1 cellular context compared by ENCODE assay signal in genomic region chr3:171113716-171114115, GRCh38.
TF ChIP-seq lines count a peak whose summit lies in the region.

No MANE protein-coding gene starts in this region.

TF ChIP-seq in WTC11, 78 proteins besides CTCF, POLR2A, EP300 and RAD21 (continued from another document):
- TF ChIP-seq ZNF317 (CRISPR knock-in tag; IDR thresholded peaks at IDR 0.05; ENCODE audit: borderline replicate concordance, low read depth) = no peak
- TF ChIP-seq ZNF219 (CRISPR knock-in tag; IDR thresholded peaks at IDR 0.05; ENCODE audit: borderline replicate concordance) = no peak
- TF ChIP-seq FOXP4 (CRISPR knock-in tag; IDR thresholded peaks at IDR 0.05) = no peak
- no peak for TF ChIP-seq FOXK1 (CRISPR knock-in tag; IDR thresholded peaks at IDR 0.05)
- TF ChIP-seq ZNF416 (CRISPR knock-in tag; IDR thresholded peaks at IDR 0.05) = no peak
- TF ChIP-seq IRF1 (CRISPR knock-in tag; IDR thresholded peaks at IDR 0.05) = no peak
- TF ChIP-seq JUN (CRISPR knock-in tag; IDR thresholded peaks at IDR 0.05) = no peak
TF ChIP-seq in WTC11: peak in this region for 0.
